8 cellular contexts compared by ENCODE assay signal in the genomic region with DNA sequence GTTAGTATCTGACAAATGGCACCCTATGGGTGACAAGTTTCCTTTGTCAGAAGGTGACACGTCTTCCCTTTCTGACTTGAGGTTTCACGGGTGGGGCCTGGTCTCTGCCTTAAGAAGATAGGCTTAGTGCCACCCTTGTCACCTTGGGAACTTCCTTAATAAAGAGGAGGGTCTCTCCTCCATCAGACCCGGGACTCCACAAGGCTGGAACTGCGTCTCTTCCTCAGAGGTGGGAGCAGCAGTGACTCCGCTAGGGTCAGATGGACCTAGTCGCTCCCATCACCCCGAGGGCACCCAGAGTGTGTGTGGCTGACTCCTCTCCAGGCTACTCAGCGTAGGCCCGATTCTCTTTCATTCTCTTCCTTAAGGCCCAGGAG. TPM values are rescaled to one million over a fixed set of nuclear protein-coding genes. Genes with fewer than 3 reads are reported as not detected.
DNase-seq lines count a peak whose midpoint lies in the region; ATAC-seq and TF ChIP-seq lines count a peak whose summit lies in the region.

No MANE protein-coding gene starts in this region.

- no peaks in the 10 kb centered on the region for H3K9me3 Mint-ChIP-seq in activated CD4-positive, alpha-beta T cell treated with anti-CD3 and anti-CD28 coated beads, Interleukin-2, amount 10 ng/mL, durations not matched to agents 24 days and 14 days
- no peaks in the 10 kb centered on the region for H3K9me3 Mint-ChIP-seq in T-cell

- intact Hi-C loops in activated CD4-positive, alpha-beta T cell treated with anti-CD3 and anti-CD28 coated beads, Interleukin-2, amount 10 ng/mL, durations not matched to agents 24 days and 14 days (cut with micrococcal nuclease) = loop anchor here (1.0 kb wide), 1 partner anchor 78 kb away; the partner anchor contains the start of gene SLC9A1

- H3K4me2 ChIP-seq in trophoblast cell (ENCODE audit: low read length) = peak overlapping the region; percentile 79

- DNase-seq in activated CD4-positive, alpha-beta T cell treated with anti-CD3 and anti-CD28 coated beads, Interleukin-2, amount 10 ng/mL, durations not matched to agents 24 days and 14 days = peak; percentile 71
- no peak for DNase-seq in activated CD4-positive, alpha-beta T cell treated with anti-CD3 and anti-CD28 coated beads for 1 hour
- DNase-seq in T-cell (peak in 23 of 34 experiments; percentile 3 to 53 (median 25)), epithelial cell of esophagus (ENCODE audit: low read depth) (no peak), trophoblast cell (peak in 1 of 2 donors; percentile 22), NCI-H69 (lab: John Stamatoyannopoulos, UW) (no peak), UCSD-AML1 (lab: John Stamatoyannopoulos, UW; ENCODE audit: unreplicated experiment) (no peak), COR-L47 (lab: John Stamatoyannopoulos, UW) (no peak)

- H3K14ac ChIP-seq in trophoblast cell (ENCODE audit: low read length) = peak overlapping the region; percentile 12

- no CpG with 5 or more reads among the region's 9 CpGs for WGBS in trophoblast cell (ENCODE audit: extremely low coverage, insufficient coverage, insufficient read length)

- no peak overlapping the region for H3K9ac ChIP-seq in trophoblast cell (ENCODE audit: low read length)

- no peak overlapping the region for H3K4ac ChIP-seq in trophoblast cell (ENCODE audit: low read depth, low read length)

- H3K27me3 ChIP-seq in trophoblast cell (ENCODE audit: insufficient read depth, low read length) = no peaks in the 10 kb centered on the region

- H3K36me3 Mint-ChIP-seq in activated CD4-positive, alpha-beta T cell treated with anti-CD3 and anti-CD28 coated beads, Interleukin-2, amount 10 ng/mL, durations not matched to agents 24 days and 14 days (ENCODE audit: low read depth) = peaks cover 3% of the 10 kb centered on the region
- H3K36me3 Mint-ChIP-seq in T-cell = no peaks in the 10 kb centered on the region

- peak overlapping the region; percentile 38 for H3K4me3 ChIP-seq in epithelial cell of esophagus (ENCODE audit: low read length)
- no peak overlapping the region for H3K4me3 ChIP-seq in trophoblast cell (ENCODE audit: low read depth, low read length)

- H2BK120ac ChIP-seq in trophoblast cell (ENCODE audit: insufficient read depth, low read length, poor library complexity) = peak overlapping the region; percentile 29

- peak overlapping the region; percentile 95 for H3K27ac Mint-ChIP-seq in activated CD4-positive, alpha-beta T cell treated with anti-CD3 and anti-CD28 coated beads, Interleukin-2, amount 10 ng/mL, durations not matched to agents 24 days and 14 days
- peak overlapping the region; percentile 84 to 92 for H3K27ac Mint-ChIP-seq in T-cell

- H4K8ac ChIP-seq in trophoblast cell (ENCODE audit: low read depth, low read length) = peak overlapping the region; percentile 90

- H3K23ac ChIP-seq in trophoblast cell (ENCODE audit: low read length) = no peak overlapping the region

- no peaks in the 10 kb centered on the region for H3K27me3 Mint-ChIP-seq in activated CD4-positive, alpha-beta T cell treated with anti-CD3 and anti-CD28 coated beads, Interleukin-2, amount 10 ng/mL, durations not matched to agents 24 days and 14 days
- no peaks in the 10 kb centered on the region for H3K27me3 Mint-ChIP-seq in T-cell

- peak overlapping the region; percentile 71 for H4K12ac ChIP-seq in trophoblast cell (ENCODE audit: low read depth, low read length)

- H3K18ac ChIP-seq in trophoblast cell (ENCODE audit: low read length) = no peak overlapping the region

- POLR2A ChIA-PET in T-cell (lab: Charles Lee) = interaction anchor here in 1 of 2 donors (0.7 kb wide), 1 partner anchor 401 kb away, joined by 3 read pairs; no protein-coding TSS in a partner anchor

- CTCF ChIA-PET in T-cell (lab: Charles Lee) = interaction anchor here in 1 of 2 donors (3.8 kb wide), 1 partner anchor 122 kb away, joined by 10 read pairs; no protein-coding TSS in a partner anchor

- peaks cover 4 to 6% of the 10 kb centered on the region in 2 experiments for H3K4me1 ChIP-seq in trophoblast cell (ENCODE audit: control insufficient read depth in 1 of 2, insufficient read depth in 2 of 2, low read length in 2 of 2)

- TF ChIP-seq CTCF in epithelial cell of esophagus (IDR thresholded peaks at IDR 0.05; ENCODE audit: insufficient read depth, low read depth, low read length, missing control alignments) = no peak

- peak in 3 of 4 experiments; percentile 1 to 5 (median 3) for ATAC-seq in T-cell (replicated peaks in 1 of 4)

- H2BK12ac ChIP-seq in trophoblast cell (ENCODE audit: low read length) = no peak overlapping the region

- no peak overlapping the region for H4K91ac ChIP-seq in trophoblast cell (ENCODE audit: low read depth, low read length)

- peaks cover 4% of the 10 kb centered on the region for H3K79me1 ChIP-seq in trophoblast cell (ENCODE audit: low read length)

- no peaks in the 10 kb centered on the region for H3K36me3 ChIP-seq in trophoblast cell (ENCODE audit: control insufficient read depth in 1 of 2, insufficient read depth in 2 of 2, low read length in 2 of 2)

- no peak overlapping the region for H3K27ac ChIP-seq in trophoblast cell (ENCODE audit: low read depth, low read length)

- no peak overlapping the region for H2BK5ac ChIP-seq in trophoblast cell (ENCODE audit: low read depth, low read length, poor library complexity)

- H3K4me3 Mint-ChIP-seq in activated CD4-positive, alpha-beta T cell treated with anti-CD3 and anti-CD28 coated beads, Interleukin-2, amount 10 ng/mL, durations not matched to agents 24 days and 14 days = peak overlapping the region; percentile 98
- H3K4me3 Mint-ChIP-seq in T-cell = peak overlapping the region; percentile 87 to 92 (median 91)

- H3K79me2 ChIP-seq in trophoblast cell (ENCODE audit: control insufficient read depth, insufficient read depth, low read length, poor library complexity) = no peaks in the 10 kb centered on the region

- no peak overlapping the region for H2AK5ac ChIP-seq in trophoblast cell (ENCODE audit: low read length)

- H3K4me1 Mint-ChIP-seq in activated CD4-positive, alpha-beta T cell treated with anti-CD3 and anti-CD28 coated beads, Interleukin-2, amount 10 ng/mL, durations not matched to agents 24 days and 14 days = peaks cover 23% of the 10 kb centered on the region
- peaks cover 29 to 33% (median 30%) of the 10 kb centered on the region in 3 donors for H3K4me1 Mint-ChIP-seq in T-cell

- no peaks in the 10 kb centered on the region for H3K9me3 ChIP-seq in trophoblast cell (ENCODE audit: insufficient read depth, low read depth, low read length)

- H2AFZ ChIP-seq in trophoblast cell (ENCODE audit: insufficient read depth, low read length, poor library complexity) = peak overlapping the region; percentile 79

RNA-seq across cellular contexts. Expression of gene WDTC1, which starts 0.8 kb away (rescaled TPM):
- total RNA-seq in activated CD4-positive, alpha-beta T cell treated with anti-CD3 and anti-CD28 coated beads, Interleukin-2, amount 10 ng/mL, durations not matched to agents 24 days and 14 days = 17.4 and 18.2 TPM in 2 replicates
- 10 to 100 TPM; 39.4 to 55.9 (median 50.7) TPM for total RNA-seq in T-cell
- polyA plus RNA-seq in trophoblast cell (2013) = 12.8 and 13.3 TPM in 2 replicates

Comparison
In these comparisons a context has a peak if more than half of its experiments do, and no peak if none do; other contexts are left out.
1. DNase-seq: peak in activated CD4-positive, alpha-beta T cell treated with anti-CD3 and anti-CD28 coated beads, Interleukin-2, amount 10 ng/mL, durations not matched to agents 24 days and 14 days (single experiment) and T-cell (23 of 34); none in activated CD4-positive, alpha-beta T cell treated with anti-CD3 and anti-CD28 coated beads for 1 hour (single experiment), epithelial cell of esophagus (single experiment), NCI-H69 (single experiment), UCSD-AML1 (single experiment) and COR-L47 (single experiment).